In the genomic region with DNA sequence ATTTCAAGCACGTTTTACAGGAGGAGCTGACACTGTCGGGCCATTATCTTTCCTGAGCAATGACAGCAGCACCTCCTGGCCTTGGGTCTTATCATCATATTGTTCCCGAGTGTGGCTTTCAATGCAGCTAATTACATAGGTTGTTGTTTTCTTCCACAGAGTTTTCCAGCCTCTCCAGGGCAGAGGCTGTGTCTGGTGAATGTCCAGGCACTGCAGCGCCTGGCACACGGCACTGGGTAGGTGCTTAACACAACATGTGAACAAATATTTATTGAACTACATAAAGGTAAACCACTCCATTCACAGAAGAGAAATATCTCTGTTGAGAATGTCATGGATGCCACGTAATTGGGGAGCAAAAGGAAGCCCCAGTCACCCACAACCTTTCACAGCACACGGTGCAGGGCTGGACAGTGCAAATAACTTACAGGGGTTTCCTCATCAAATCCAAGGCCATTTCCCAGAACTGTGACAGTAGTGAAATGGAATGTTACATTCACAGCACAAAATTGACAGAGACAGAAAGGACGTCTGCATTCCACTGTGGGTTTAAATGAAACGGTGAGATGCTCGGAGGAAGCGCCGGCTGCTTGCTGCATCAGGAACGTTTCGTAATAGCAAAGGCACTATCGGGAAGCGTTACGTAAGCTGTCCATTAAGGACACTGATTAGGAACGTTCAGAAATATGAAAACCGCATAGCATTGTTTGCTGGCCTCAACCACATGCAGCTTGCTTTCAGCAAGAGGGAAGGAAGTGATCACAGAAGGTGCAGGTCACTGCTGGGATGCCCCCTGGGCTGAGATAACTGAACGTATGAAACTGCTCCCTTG, we compare ENCODE assay signal across 8 cellular contexts. TPM values are rescaled to one million over a fixed set of nuclear protein-coding genes. Genes with fewer than 3 reads are reported as not detected.
DNase-seq lines count a peak whose midpoint lies in the region; ATAC-seq, FAIRE-seq and TF ChIP-seq lines count a peak whose summit lies in the region.

No MANE protein-coding gene starts in this region.

- peaks cover 11% of the 10 kb centered on the region for H3K27me3 Mint-ChIP-seq in HFFc6 (ENCODE audit: insufficient read depth)

- no peaks in the 10 kb centered on the region for H3K36me3 ChIP-seq in SJCRH30
- no peaks in the 10 kb centered on the region for H3K36me3 ChIP-seq in small intestine (ENCODE audit: control insufficient read depth in 2 of 2, insufficient read depth in 2 of 2, low read length in 2 of 2)

- ATAC-seq in HG02623 (IDR thresholded peaks at IDR 0.05; ENCODE audit: unreplicated experiment), result no peak

- FAIRE-seq in small intestine (lab: Jason Lieb, UNC), result no peak

- H3K27ac ChIP-seq in SJCRH30, result peak overlapping the region; percentile 57
- no peak overlapping the region for H3K27ac ChIP-seq in small intestine (ENCODE audit: low read depth in 1 of 2, low read length in 1 of 2)

- H3K27me3 ChIP-seq in SJCRH30, result no peaks in the 10 kb centered on the region
- peaks cover 0 to 13% of the 10 kb centered on the region in 2 donors for H3K27me3 ChIP-seq in small intestine (ENCODE audit: control insufficient read depth in 2 of 2, insufficient read depth in 2 of 2, low read length in 2 of 2)

- peaks cover 16% of the 10 kb centered on the region for H3K4me1 Mint-ChIP-seq in HFFc6 (ENCODE audit: low read depth)

- H3K9me3 ChIP-seq in SJCRH30 (replicated peaks), result no peaks in the 10 kb centered on the region
- H3K9me3 ChIP-seq in small intestine (ENCODE audit: control insufficient read depth, low read depth), result no peaks in the 10 kb centered on the region

- 23 to 30% (median 29%) methylated on average over 20 of the region's 20 CpGs for WGBS in small intestine, 3 donors

- H3K4me3 ChIP-seq in SJCRH30, result peak overlapping the region; percentile 24
- H3K4me3 ChIP-seq in foreskin fibroblast (ENCODE audit: low read depth in 1 of 2, low read length in 2 of 2), result no peak overlapping the region
- H3K4me3 ChIP-seq in small intestine (ENCODE audit: low read depth in 1 of 2, low read length in 2 of 2), result no peak overlapping the region

- DNase-seq in HFFc6 (peak; percentile 87), SJCRH30 (peak; percentile 42 to 44), foreskin fibroblast (peak; percentile 86 to 92), small intestine (peak; percentile 5), NCI-H526 (lab: John Stamatoyannopoulos, UW) (no peak), NCI-H446 (lab: John Stamatoyannopoulos, UW) (no peak)
- DNase-seq in activated CD4-positive, alpha-beta T cell treated with anti-CD3 and anti-CD28 coated beads for 1 hour, result no peak

- H3K27ac Mint-ChIP-seq in HFFc6, result peak overlapping the region; percentile 73

- H3K36me3 Mint-ChIP-seq in HFFc6 (ENCODE audit: low read depth), result no peaks in the 10 kb centered on the region; the same call in 1 of the 2 replicates

- peaks cover 9% of the 10 kb centered on the region; the same call in 1 of the 2 replicates for H3K9me3 Mint-ChIP-seq in HFFc6

- H3K4me3 Mint-ChIP-seq in HFFc6, result peak overlapping the region; percentile 64

- H3K4me1 ChIP-seq in SJCRH30 (peaks cover 8% of the 10 kb centered on the region; the same call in 1 of the 2 replicates), small intestine (ENCODE audit: control insufficient read depth in 2 of 2, insufficient read depth in 1 of 2, low read depth in 1 of 2, low read length in 1 of 2) (no peaks in the 10 kb centered on the region)

- TF ChIP-seq CTCF in HFFc6 (IDR thresholded peaks at IDR 0.05), result no peak
- no peak for TF ChIP-seq CTCF in foreskin fibroblast (IDR thresholded peaks at IDR 0.05; ENCODE audit: low read depth, low read length)

RNA-seq across cellular contexts. Expression of a gene that starts 6.4 kb away (rescaled TPM):
- not detected for total RNA-seq in HFFc6 (2021; fragmentation: NEBNext Ultra II Directional; extraction: Animal tissue kit (Norgen Biotek cat#: 25700))
- not detected in 2 replicates for total RNA-seq in SJCRH30 (2014; rRNA removed; shearing (Covaris generic))
- under 1 TPM in 1 of 3 donors, not detected in 2; 0.10 TPM for polyA plus RNA-seq in small intestine

Comparison
In these comparisons a context has a peak if more than half of its experiments do, and no peak if none do; other contexts are left out.
1. DNase-seq: peak in HFFc6 (single experiment), SJCRH30 (2 of 2), foreskin fibroblast (2 of 2) and small intestine (single experiment); none in NCI-H526 (0 of 2), NCI-H446 (0 of 2) and activated CD4-positive, alpha-beta T cell treated with anti-CD3 and anti-CD28 coated beads for 1 hour (single experiment).